Comparison of ENCODE assay signal across 8 cellular contexts in the genomic region with DNA sequence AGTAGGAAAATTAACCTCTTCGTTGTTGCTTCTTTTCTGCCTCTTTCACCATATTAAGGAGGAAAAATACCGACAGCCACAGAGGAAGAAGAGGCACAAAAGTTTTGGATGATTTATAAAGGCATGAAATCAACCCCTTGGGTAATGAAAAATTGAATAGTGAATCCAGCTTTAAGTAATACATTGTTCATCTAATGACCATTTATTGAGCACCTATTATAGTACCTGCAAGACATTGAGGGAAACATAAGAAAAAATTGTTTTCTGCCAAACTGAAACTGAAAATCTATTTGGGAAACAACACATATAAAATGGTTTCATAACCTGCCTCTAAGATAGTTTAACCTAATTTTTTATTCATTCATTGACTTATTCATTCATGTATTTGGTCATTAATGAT. TPM values are rescaled to one million over a fixed set of nuclear protein-coding genes. Genes with fewer than 3 reads are reported as not detected.
"Had no signal": no experiment of that assay in that cellular context is flagged by ENCODE, and none has a peak within 500 bp of the region (broad histone marks: within the 10 kb centered on the region; RNA-seq: fewer than 3 reads in every experiment).

No MANE protein-coding gene starts in this region.

- H3K4me1 Mint-ChIP-seq: GM23338, H9 had no signal

- H3K27ac ChIP-seq: HL-60 had no signal

- H3K4me3 Mint-ChIP-seq: GM23338, H9, HFFc6 had no signal

- H3K9me3 Mint-ChIP-seq: GM23338, H9, HFFc6, IgD-negative memory B cell had no signal

- H3K4me3 ChIP-seq: GM23338 had no signal

- H3K27me3 Mint-ChIP-seq: IgD-negative memory B cell had no signal

- DNase-seq: H9, HCEC 1CT, HFFc6, KBM-7 had no signal

- ATAC-seq: GM23338, HepG2 had no signal

- H3K27ac Mint-ChIP-seq: GM23338, H9, HFFc6, IgD-negative memory B cell had no signal

RNA-seq across cellular contexts. Expression of a gene that starts 8.2 kb away (rescaled TPM):
- total RNA-seq: HepG2 had no signal
- polyA plus RNA-seq: HepG2 had no signal
